In genomic region chr3:24100694-24101402, GRCh38 we compare ENCODE assay signal across 1 cellular context.
TF ChIP-seq lines count a peak whose summit lies in the region.

No MANE protein-coding gene starts in this region.

TF ChIP-seq in K562, 482 proteins besides CTCF, POLR2A, EP300 and RAD21 (continued from another document):
- peak; percentile 73; the same call in 1 of the 2 replicates for TF ChIP-seq ZSCAN32 (CRISPR knock-in tag; IDR thresholded peaks at IDR 0.05)
- no peak for TF ChIP-seq MEIS2 (IDR thresholded peaks at IDR 0.05; ENCODE audit: partially characterized antibody)
- no peak for TF ChIP-seq ADNP (tag; IDR thresholded peaks at IDR 0.05)
- TF ChIP-seq ATF4 (CRISPR knock-in tag; IDR thresholded peaks at IDR 0.05), result peak; percentile 73
- TF ChIP-seq ZNF24 (IDR thresholded peaks at IDR 0.05), result 0 out of 2 replicates have a peak, but pooled peaks have one; percentile 6
- no peak for TF ChIP-seq DPF2 (IDR thresholded peaks at IDR 0.05)
- no peak for TF ChIP-seq NR1H2 (CRISPR knock-in tag; IDR thresholded peaks at IDR 0.05)
- TF ChIP-seq ZNF407 (IDR thresholded peaks at IDR 0.05; ENCODE audit: low read depth), result no peak
TF ChIP-seq in K562: peak in this region for 10.
